Comparison of ENCODE assay signal across 1 cellular context in genomic region chr12:8624750-8625149, GRCh38. TPM values are rescaled to one million over a fixed set of nuclear protein-coding genes. Genes with fewer than 3 reads are reported as not detected.
"Had no signal": no experiment of that assay in that cellular context is flagged by ENCODE, and none has a peak within 500 bp of the region (broad histone marks: within the 10 kb centered on the region; RNA-seq: fewer than 3 reads in every experiment).

No MANE protein-coding gene starts in this region.

RNA-seq across cellular contexts. Expression of gene AICDA, which starts 12.1 kb away (rescaled TPM):
- total RNA-seq: G401 had no signal

RNA-seq across cellular contexts. Expression of gene MFAP5, which starts 37.9 kb away (rescaled TPM):
- total RNA-seq: G401 had no signal
